Comparison of ENCODE assay signal across 28 cellular contexts in the genomic region with DNA sequence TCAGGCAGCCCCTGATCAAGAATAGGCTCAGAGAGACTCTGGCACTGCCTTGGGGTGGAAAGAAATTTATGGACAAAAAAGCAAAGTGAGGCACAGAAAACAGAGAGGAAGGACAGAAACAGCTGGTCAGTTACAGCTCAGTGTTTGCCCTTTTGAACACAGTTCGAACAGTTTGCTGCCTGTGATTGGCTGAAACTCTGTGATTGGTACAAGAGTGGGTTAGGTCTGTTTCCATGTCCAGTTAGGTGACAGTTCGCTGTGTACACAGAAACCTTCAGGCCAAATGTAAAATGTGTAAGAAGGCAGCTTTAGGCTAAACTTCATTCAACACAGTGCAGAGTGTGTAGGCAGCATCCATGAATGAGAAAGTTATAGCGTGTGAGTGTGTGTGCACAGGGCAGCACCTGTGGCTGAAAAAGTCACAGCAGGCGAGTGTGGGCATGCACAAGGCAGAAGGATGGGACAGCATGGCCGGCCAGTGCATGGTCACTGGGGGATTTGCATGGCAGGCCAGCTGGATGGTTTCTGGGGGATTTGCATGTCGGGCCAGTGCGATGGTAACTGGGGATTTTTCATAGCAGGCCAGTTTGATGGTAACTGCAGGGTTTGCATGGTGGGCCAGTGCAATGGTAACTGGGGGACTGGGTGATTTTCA.
DNase-seq lines count a peak whose midpoint lies in the region; ATAC-seq and TF ChIP-seq lines count a peak whose summit lies in the region.
"Had no signal": no experiment of that assay in that cellular context is flagged by ENCODE, and none has a peak within 500 bp of the region (broad histone marks: within the 10 kb centered on the region; RNA-seq: fewer than 3 reads in every experiment).

No MANE protein-coding gene starts in this region.

- ATAC-seq in heart right ventricle, result no peak
- ATAC-seq in left lobe of liver, result peak; percentile 89
- ATAC-seq in activated T-cell treated with anti-CD3 and anti-CD28 coated beads, Interleukin-2, amount 50 U/mL, for 4 hours, result no peak
- ATAC-seq: esophagus mucosa, lower lobe of right lung had no signal

- H3K9me3 Mint-ChIP-seq in activated T-cell treated with anti-CD3 and anti-CD28 coated beads, Interleukin-2, amount 50 U/mL, for 4 hours, result no peaks in the 10 kb centered on the region
- H3K9me3 Mint-ChIP-seq: activated CD4-positive, alpha-beta T cell treated with anti-CD3 and anti-CD28 coated beads, Interleukin-2, amount 10 ng/mL, durations not matched to agents 24 days and 14 days; dendritic cell treated with granulocyte-macrophage colony-stimulating factor and Interleukin-4, amounts not matched to agents 40 ng/mL and 50 ng/mL, for 4 days had no signal

- no peak overlapping the region for H3K4me3 ChIP-seq in right atrium auricular region
- H3K4me3 ChIP-seq in heart right ventricle, result no peak overlapping the region
- no peak overlapping the region for H3K4me3 ChIP-seq in sigmoid colon
- H3K4me3 ChIP-seq: GM23248, lower lobe of right lung, SJCRH30, tibial artery had no signal

- H3K36me3 ChIP-seq in right atrium auricular region (no peaks in the 10 kb centered on the region), heart right ventricle (no peaks in the 10 kb centered on the region), sigmoid colon (no peaks in the 10 kb centered on the region)
- H3K36me3 ChIP-seq: lower lobe of right lung, SJCRH30, tibial artery had no signal

- no peaks in the 10 kb centered on the region for H3K4me1 ChIP-seq in right atrium auricular region
- H3K4me1 ChIP-seq in heart right ventricle, result peaks cover 0 to 4% (median 0%) of the 10 kb centered on the region in 9 donors
- H3K4me1 ChIP-seq in sigmoid colon, result peaks cover 2 to 88% (median 67%) of the 10 kb centered on the region in 4 donors
- H3K4me1 ChIP-seq: SJCRH30 had no signal

- 79 to 89% methylated on average over 7 of the region's 7 CpGs for WGBS in heart right ventricle, 2 donors
- 49 to 84% methylated on average over 7 of the region's 7 CpGs for WGBS in sigmoid colon, 2 donors

- TF ChIP-seq POLR2A in sigmoid colon (IDR thresholded peaks at IDR 0.05), result no peak

- TF ChIP-seq CTCF in right atrium auricular region (IDR thresholded peaks at IDR 0.05) (no peak), heart right ventricle (IDR thresholded peaks at IDR 0.05) (no peak), sigmoid colon (IDR thresholded peaks at IDR 0.05) (no peak)

- TF ChIP-seq EP300 in sigmoid colon (IDR thresholded peaks at IDR 0.05), result no peak

- peaks cover 20% of the 10 kb centered on the region for H3K27me3 Mint-ChIP-seq in activated T-cell treated with anti-CD3 and anti-CD28 coated beads, Interleukin-2, amount 50 U/mL, for 4 hours (ENCODE audit: low read depth)

- H3K4me3 Mint-ChIP-seq in activated T-cell treated with anti-CD3 and anti-CD28 coated beads, Interleukin-2, amount 50 U/mL, for 4 hours, result no peak overlapping the region
- H3K4me3 Mint-ChIP-seq: activated CD4-positive, alpha-beta T cell treated with anti-CD3 and anti-CD28 coated beads, Interleukin-2, amount 10 ng/mL, durations not matched to agents 24 days and 14 days; CD4-positive, CD25-positive, alpha-beta regulatory T cell; dendritic cell treated with granulocyte-macrophage colony-stimulating factor and Interleukin-4, amounts not matched to agents 40 ng/mL and 50 ng/mL, for 4 days had no signal

- no peak overlapping the region for H3K27ac ChIP-seq in right atrium auricular region
- no peak overlapping the region for H3K27ac ChIP-seq in heart right ventricle
- H3K27ac ChIP-seq in sigmoid colon, result peak overlapping the region in 3 of 4 donors; percentile 3 to 83 (median 83)
- H3K27ac ChIP-seq in substantia nigra (ENCODE audit: low read depth, low read length, poor library complexity, severe bottlenecking), result no peak overlapping the region
- H3K27ac ChIP-seq: GM23248, lower lobe of right lung, SJCRH30, tibial artery, VCaP had no signal

- intact Hi-C loops in heart right ventricle (cut with DNase I), result loop anchor here in 7 of 10 donors (5.0 to 10.0 kb wide), 4 partner anchors 200 to 730 kb away; no protein-coding TSS in a partner anchor
- intact Hi-C loops in sigmoid colon (cut with DNase I), result loop anchor here (10.0 kb wide), 2 partner anchors 730 to 1370 kb away; no protein-coding TSS in a partner anchor

- H3K9me3 ChIP-seq in right atrium auricular region, result no peaks in the 10 kb centered on the region
- H3K9me3 ChIP-seq in heart right ventricle, result no peaks in the 10 kb centered on the region
- H3K9me3 ChIP-seq in sigmoid colon, result no peaks in the 10 kb centered on the region
- H3K9me3 ChIP-seq: lower lobe of right lung, SJCRH30, tibial artery had no signal

- H3K36me3 Mint-ChIP-seq in activated T-cell treated with anti-CD3 and anti-CD28 coated beads, Interleukin-2, amount 50 U/mL, for 4 hours (ENCODE audit: insufficient read depth), result no peaks in the 10 kb centered on the region
- H3K36me3 Mint-ChIP-seq: CD4-positive, CD25-positive, alpha-beta regulatory T cell had no signal

- H3K4me1 Mint-ChIP-seq in activated T-cell treated with anti-CD3 and anti-CD28 coated beads, Interleukin-2, amount 50 U/mL, for 4 hours (ENCODE audit: low read depth), result no peaks in the 10 kb centered on the region
- H3K4me1 Mint-ChIP-seq: activated CD4-positive, alpha-beta T cell treated with anti-CD3 and anti-CD28 coated beads, Interleukin-2, amount 10 ng/mL, durations not matched to agents 24 days and 14 days; CD4-positive, CD25-positive, alpha-beta regulatory T cell had no signal

- DNase-seq in right atrium auricular region (ENCODE audit: low spot score) (peak; percentile 21), heart right ventricle (no peak), left lobe of liver (ENCODE audit: low spot score) (peak; percentile 62), sigmoid colon (peak; percentile 46), substantia nigra (lab: John Stamatoyannopoulos, UW) (no peak), LoVo (ENCODE audit: low spot score) (no peak)
- DNase-seq in activated T-cell treated with anti-CD3 and anti-CD28 coated beads, Interleukin-2, amount 50 U/mL, for 4 hours, result no peak
- DNase-seq in activated naive CD4-positive, alpha-beta T cell treated with anti-CD3 and anti-CD28 coated beads, Interleukin-2, amount 50 U/mL, for 16 hours, result no peak
- DNase-seq: activated CD4-positive, alpha-beta T cell treated with anti-CD3 and anti-CD28 coated beads, Interleukin-2, amount 10 ng/mL, durations not matched to agents 24 days and 14 days; activated gamma-delta T cell treated with Interleukin-2 at 50 U/mL for 16 hours; activated T-cell treated with anti-CD3 and anti-CD28 coated beads, Interleukin-2, amount 50 U/mL, for 48 hours; AML-193; caudate nucleus; CD4-positive, CD25-positive, alpha-beta regulatory T cell; DND-41; lower lobe of right lung; NCI-H1092; NCI-H1694; NCI-H446; RPMI8226; SJCRH30; stimulated activated CD4-positive, alpha-beta T cell treated with anti-CD3 and anti-CD28 coated beads, Interleukin-4, amount 100 ng/mL, for 24 hours; T1000 had no signal

- H3K27me3 ChIP-seq in right atrium auricular region (no peaks in the 10 kb centered on the region), heart right ventricle (peaks cover 0 to 64% (median 37%) of the 10 kb centered on the region in 7 donors), sigmoid colon (no peaks in the 10 kb centered on the region)

Comparison
In these comparisons a context has a peak if more than half of its experiments do, and no peak if none do; other contexts are left out.
1. DNase-seq: peak in right atrium auricular region (single experiment), left lobe of liver (single experiment) and sigmoid colon (single experiment); none in heart right ventricle (0 of 2), substantia nigra (0 of 49), LoVo (single experiment), activated T-cell treated with anti-CD3 and anti-CD28 coated beads, Interleukin-2, amount 50 U/mL, for 4 hours (single experiment) and activated naive CD4-positive, alpha-beta T cell treated with anti-CD3 and anti-CD28 coated beads, Interleukin-2, amount 50 U/mL, for 16 hours (single experiment).
2. H3K27ac ChIP-seq: peak in sigmoid colon (3 of 4); none in right atrium auricular region (0 of 2), heart right ventricle (0 of 10) and substantia nigra (single experiment).